2 cellular contexts compared by ENCODE assay signal in the genomic region with DNA sequence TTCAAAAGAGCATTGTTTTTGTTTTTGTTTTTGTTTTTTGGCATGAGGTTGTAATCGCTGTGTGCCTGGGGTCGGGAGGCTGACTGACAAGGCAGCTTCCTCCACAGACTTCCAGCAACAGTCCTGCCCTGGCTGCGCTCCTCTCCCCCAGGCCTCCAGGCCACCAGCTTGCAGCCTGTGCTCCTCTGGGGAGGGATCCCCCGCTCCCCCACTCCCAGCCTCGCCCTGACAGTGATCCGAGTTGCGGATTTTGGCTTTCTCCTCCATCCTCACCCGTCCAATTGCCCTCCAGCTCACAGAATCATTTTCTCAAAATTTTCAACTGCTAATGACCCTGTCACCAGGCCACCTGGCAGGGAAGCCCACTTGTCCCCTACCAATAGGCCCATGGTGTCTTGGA.
TF ChIP-seq lines count a peak whose summit lies in the region.

No MANE protein-coding gene starts in this region.

TF ChIP-seq in HepG2, 621 proteins besides CTCF, POLR2A, EP300 and RAD21 (continues in another document):
- TF ChIP-seq, protein P1, sequence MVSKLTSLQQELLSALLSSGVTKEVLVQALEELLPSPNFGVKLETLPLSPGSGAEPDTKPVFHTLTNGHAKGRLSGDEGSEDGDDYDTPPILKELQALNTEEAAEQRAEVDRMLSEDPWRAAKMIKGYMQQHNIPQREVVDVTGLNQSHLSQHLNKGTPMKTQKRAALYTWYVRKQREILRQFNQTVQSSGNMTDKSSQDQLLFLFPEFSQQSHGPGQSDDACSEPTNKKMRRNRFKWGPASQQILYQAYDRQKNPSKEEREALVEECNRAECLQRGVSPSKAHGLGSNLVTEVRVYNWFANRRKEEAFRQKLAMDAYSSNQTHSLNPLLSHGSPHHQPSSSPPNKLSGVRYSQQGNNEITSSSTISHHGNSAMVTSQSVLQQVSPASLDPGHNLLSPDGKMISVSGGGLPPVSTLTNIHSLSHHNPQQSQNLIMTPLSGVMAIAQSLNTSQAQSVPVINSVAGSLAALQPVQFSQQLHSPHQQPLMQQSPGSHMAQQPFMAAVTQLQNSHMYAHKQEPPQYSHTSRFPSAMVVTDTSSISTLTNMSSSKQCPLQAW (CRISPR knock-in tag; IDR thresholded peaks at IDR 0.05), result 0 out of 2 replicates have a peak, but pooled peaks have one; percentile 48
- TF ChIP-seq BRD4 (CRISPR knock-in tag; IDR thresholded peaks at IDR 0.05) (no peak), MLLT10 (CRISPR knock-in tag; IDR thresholded peaks at IDR 0.05) (no peak), ZNF891 (CRISPR knock-in tag; IDR thresholded peaks at IDR 0.05) (no peak), JUND (CRISPR knock-in tag; IDR thresholded peaks at IDR 0.05) (no peak), ZFY (CRISPR knock-in tag; IDR thresholded peaks at IDR 0.05) (no peak), ZBTB20 (CRISPR knock-in tag; IDR thresholded peaks at IDR 0.05; ENCODE audit: borderline replicate concordance, low read depth) (no peak), ZNF441 (CRISPR knock-in tag; IDR thresholded peaks at IDR 0.05; ENCODE audit: borderline replicate concordance) (no peak), SOX5 (CRISPR knock-in tag; IDR thresholded peaks at IDR 0.05; ENCODE audit: borderline replicate concordance) (no peak), ZNF256 (CRISPR knock-in tag; conservative IDR thresholded peaks at IDR 0.05) (no peak), ZNF850 (CRISPR knock-in tag; conservative IDR thresholded peaks at IDR 0.05) (no peak), ZNF468 (CRISPR knock-in tag; IDR thresholded peaks at IDR 0.05) (no peak)
- TF ChIP-seq, protein P2, sequence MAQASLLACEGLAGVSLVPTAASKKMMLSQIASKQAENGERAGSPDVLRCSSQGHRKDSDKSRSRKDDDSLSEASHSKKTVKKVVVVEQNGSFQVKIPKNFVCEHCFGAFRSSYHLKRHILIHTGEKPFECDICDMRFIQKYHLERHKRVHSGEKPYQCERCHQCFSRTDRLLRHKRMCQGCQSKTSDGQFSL (CRISPR knock-in tag; IDR thresholded peaks at IDR 0.05), result no peak
- TF ChIP-seq, protein P3, sequence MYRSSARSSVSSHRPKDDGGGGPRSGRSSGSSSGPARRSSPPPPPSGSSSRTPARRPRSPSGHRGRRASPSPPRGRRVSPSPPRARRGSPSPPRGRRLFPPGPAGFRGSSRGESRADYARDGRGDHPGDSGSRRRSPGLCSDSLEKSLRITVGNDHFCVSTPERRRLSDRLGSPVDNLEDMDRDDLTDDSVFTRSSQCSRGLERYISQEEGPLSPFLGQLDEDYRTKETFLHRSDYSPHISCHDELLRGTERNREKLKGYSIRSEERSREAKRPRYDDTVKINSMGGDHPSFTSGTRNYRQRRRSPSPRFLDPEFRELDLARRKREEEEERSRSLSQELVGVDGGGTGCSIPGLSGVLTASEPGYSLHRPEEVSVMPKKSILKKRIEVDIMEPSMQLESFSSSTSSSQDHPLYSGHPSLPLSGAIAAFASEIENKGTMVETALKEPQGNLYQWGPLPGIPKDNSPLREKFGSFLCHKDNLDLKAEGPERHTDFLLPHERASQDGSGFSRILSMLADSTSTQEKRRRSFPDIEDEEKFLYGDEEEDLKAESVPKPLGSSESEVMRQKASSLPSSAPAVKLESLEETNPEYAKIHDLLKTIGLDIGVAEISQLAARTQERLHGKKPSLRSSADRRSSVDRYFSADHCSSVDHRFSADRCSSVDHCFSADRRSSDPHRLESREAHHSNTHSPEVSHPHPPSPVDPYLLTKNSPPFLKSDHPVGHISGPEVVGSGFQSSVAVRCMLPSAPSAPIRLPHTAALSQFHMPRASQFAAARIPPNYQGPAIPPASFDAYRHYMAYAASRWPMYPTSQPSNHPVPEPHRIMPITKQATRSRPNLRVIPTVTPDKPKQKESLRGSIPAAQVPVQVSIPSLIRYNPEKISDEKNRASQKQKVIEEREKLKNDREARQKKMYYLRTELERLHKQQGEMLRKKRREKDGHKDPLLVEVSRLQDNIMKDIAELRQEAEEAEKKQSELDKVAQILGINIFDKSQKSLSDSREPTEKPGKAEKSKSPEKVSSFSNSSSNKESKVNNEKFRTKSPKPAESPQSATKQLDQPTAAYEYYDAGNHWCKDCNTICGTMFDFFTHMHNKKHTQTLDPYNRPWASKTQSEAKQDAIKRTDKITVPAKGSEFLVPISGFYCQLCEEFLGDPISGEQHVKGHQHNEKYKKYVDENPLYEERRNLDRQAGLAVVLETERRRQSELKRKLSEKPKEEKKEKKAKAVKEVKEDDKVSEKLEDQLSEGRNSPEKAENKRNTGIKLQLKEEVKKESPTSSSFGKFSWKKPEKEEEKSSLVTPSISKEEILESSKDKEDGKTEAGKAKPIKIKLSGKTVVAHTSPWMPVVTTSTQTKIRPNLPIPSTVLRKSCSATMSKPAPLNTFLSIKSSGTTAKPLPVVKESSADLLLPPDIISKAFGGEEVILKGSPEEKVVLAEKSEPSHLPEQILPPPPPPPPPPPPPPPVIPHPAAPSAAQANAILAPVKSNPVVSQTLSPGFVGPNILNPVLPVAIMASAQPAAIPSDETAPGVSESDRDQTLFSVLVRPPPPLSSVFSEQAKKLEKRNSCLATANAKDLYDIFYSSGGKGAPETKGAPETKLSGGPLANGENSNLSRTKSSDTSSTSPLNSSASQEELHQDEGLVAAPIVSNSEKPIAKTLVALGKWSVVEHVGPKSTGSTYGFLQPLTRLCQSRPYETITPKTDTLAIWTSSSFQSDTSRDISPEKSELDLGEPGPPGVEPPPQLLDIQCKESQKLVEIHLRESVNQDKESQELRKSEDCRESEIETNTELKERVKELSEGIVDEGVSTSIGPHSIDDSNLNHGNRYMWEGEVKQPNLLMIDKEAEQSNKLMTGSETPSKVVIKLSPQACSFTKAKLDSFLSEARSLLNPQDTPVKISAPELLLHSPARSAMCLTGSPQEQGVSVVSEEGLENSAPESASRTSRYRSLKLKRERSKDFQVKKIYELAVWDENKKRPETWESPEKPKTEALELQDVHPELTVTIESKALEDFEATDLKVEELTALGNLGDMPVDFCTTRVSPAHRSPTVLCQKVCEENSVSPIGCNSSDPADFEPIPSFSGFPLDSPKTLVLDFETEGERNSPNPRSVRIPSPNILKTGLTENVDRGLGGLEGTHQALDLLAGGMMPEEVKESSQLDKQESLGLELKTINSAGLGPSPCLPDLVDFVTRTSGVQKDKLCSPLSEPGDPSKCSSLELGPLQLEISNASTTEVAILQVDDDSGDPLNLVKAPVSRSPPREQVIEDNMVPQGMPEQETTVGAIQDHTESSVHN (CRISPR knock-in tag; IDR thresholded peaks at IDR 0.05), result no peak

TF ChIP-seq in IMR-90, 13 proteins besides CTCF, POLR2A, EP300 and RAD21:
- TF ChIP-seq BHLHE40 (IDR thresholded peaks at IDR 0.05; ENCODE audit: low read depth, low read length) (no peak), CEBPB (IDR thresholded peaks at IDR 0.05; ENCODE audit: low read depth, low read length) (no peak), RFX5 (IDR thresholded peaks at IDR 0.05; ENCODE audit: low read depth, low read length) (no peak), CHD1 (IDR thresholded peaks at IDR 0.05; ENCODE audit: low read depth, low read length) (no peak), NFE2L2 (IDR thresholded peaks at IDR 0.05; ENCODE audit: low read depth, low read length) (no peak), MAZ (IDR thresholded peaks at IDR 0.05; ENCODE audit: borderline replicate concordance, low read depth, low read length) (no peak)
- TF ChIP-seq, protein P4, sequence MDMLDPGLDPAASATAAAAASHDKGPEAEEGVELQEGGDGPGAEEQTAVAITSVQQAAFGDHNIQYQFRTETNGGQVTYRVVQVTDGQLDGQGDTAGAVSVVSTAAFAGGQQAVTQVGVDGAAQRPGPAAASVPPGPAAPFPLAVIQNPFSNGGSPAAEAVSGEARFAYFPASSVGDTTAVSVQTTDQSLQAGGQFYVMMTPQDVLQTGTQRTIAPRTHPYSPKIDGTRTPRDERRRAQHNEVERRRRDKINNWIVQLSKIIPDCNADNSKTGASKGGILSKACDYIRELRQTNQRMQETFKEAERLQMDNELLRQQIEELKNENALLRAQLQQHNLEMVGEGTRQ (IDR thresholded peaks at IDR 0.05; ENCODE audit: low read depth, low read length), result no peak
